Comparison of ENCODE assay signal across 1 cellular context in the genomic region with DNA sequence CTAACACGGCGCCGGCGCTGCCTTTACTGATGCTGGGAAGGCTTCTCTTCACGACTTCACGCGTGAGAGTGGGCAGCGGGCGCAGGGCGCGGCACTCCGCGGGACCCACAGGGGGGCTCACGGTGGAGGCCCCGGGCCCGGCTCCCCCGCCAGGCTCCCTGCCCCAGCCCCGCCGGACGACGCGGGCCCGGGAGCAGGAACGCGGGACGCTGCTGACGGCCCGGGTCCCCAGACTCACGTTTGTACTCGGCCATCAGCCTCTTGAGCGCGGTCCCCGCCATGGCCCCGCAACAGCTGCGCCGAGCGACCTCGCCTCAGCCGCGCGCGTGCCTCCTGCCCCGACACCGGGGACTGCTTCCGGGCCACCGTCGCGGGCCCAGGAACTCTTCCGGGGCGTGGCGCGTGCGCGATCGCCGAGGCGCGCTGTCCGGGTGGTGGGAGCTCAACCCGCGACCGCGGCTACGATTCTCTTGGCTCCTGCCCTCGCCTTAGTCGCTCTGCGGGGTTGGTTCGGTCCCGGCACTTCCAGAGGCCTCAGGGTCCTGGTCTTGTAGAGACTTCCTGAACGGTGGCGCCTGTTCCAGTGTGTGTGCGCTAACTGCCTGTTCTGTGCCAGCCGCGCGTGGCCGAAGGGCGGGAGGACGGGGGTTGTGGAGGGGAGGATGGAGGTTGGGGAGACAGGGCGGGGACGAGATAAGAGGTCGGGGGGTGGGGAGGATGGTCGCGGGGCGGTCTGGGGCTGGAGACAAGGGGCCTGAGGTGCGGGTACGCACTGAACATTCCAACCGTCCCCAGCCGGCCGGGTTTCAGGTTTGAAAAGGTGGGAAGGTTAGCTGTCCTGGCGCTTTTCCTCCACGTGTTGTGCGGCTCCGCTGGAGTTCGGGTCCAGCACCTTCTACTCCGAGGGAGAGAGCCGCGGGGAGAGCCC.
A peak's percentile ranks its signal among the peaks of the same experiment; 100 is the strongest.
TF ChIP-seq lines count a peak whose summit lies in the region.

A gene with protein sequence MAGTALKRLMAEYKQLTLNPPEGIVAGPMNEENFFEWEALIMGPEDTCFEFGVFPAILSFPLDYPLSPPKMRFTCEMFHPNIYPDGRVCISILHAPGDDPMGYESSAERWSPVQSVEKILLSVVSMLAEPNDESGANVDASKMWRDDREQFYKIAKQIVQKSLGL (minus strand): TSS at position 353 of the 928 bp plus-strand sequence. CDS start 72 bp downstream, at position 281.

TF ChIP-seq in K562, 482 proteins besides CTCF, POLR2A, EP300 and RAD21 (continued from another document and continues in another):
- TF ChIP-seq, protein P1, sequence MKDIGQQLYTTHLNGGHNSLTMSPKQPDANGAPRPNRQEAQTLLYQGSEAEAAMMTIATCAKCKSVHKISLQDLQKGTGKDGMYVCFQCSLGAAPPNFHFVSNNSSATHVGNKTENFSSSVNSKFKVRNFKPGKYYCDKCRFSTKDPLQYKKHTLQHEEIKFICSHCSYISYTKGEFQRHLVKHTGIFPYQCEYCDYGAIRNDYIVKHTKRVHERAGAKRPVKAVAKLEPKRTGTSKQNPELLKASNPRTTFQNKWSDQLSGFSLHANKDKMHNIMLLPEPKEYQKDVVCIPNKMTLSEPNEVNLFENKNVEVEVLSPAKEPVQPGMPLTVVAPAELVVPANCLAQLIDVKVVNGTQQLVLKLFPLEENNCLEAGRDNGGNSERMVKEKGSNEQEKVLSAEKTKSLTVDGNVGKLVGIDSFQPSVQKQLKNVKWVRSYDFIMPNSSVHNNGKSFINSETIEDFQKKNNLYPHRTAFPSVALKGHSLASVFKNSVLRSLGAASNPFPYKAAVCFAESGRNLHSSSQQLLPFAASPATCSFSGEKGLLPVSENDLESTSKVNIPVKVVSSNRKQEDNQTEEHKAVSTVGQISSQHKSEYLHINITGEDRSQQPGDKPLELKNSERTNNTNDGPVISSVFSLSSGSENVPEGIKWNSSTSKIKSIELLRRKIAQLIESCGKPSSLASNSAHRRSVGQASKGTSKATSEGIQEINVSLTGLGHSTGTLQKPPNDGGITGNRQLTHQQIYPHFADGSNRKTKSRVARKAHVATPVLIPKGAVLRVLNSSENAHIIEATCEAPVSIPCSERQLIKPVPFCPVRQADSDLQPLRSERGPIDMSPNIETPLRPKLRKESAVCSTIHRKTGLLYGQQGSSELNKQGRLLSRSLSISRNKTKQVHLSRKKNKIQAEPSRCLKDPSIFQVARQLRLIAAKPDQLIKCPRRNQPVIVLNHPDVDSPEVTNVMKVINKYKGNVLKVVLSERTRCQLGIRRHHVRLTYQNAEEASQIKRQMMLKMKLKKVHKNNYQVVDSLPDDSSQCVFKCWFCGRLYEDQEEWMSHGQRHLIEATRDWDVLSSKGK (CRISPR knock-in tag; IDR thresholded peaks at IDR 0.05): no peak
- TF ChIP-seq, protein P2, sequence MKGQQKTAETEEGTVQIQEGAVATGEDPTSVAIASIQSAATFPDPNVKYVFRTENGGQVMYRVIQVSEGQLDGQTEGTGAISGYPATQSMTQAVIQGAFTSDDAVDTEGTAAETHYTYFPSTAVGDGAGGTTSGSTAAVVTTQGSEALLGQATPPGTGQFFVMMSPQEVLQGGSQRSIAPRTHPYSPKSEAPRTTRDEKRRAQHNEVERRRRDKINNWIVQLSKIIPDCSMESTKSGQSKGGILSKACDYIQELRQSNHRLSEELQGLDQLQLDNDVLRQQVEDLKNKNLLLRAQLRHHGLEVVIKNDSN (CRISPR knock-in tag; IDR thresholded peaks at IDR 0.05): peak; percentile 62
- TF ChIP-seq CEBPB (tag; IDR thresholded peaks at IDR 0.05) (no peak), TGIF2 (CRISPR knock-in tag; IDR thresholded peaks at IDR 0.05) (peak; percentile 87; the same call in 1 of the 2 replicates), GTF2E2 (tag; IDR thresholded peaks at IDR 0.05) (peak; percentile 59; the same call in 1 of the 2 replicates), CHD2 (IDR thresholded peaks at IDR 0.05; ENCODE audit: low read depth, low read length) (no peak; the same call in 1 of the 2 replicates), HLTF (IDR thresholded peaks at IDR 0.05) (no peak), TAF9B (IDR thresholded peaks at IDR 0.05; ENCODE audit: partially characterized antibody) (peak; percentile 64), EP400 (IDR thresholded peaks at IDR 0.05) (peak; percentile 96), ZNF695 (CRISPR knock-in tag; IDR thresholded peaks at IDR 0.05) (no peak), POLR2H (tag; IDR thresholded peaks at IDR 0.05; ENCODE audit: low read depth) (no peak; the same call in 1 of the 2 replicates), PRDM10 (IDR thresholded peaks at IDR 0.05; ENCODE audit: partially characterized antibody) (peak; percentile 13), ZNF785 (CRISPR knock-in tag; IDR thresholded peaks at IDR 0.05) (no peak), EWSR1 (IDR thresholded peaks at IDR 0.05; ENCODE audit: borderline replicate concordance, low read depth, partially characterized antibody) (no peak), ZNF584 (CRISPR knock-in tag; IDR thresholded peaks at IDR 0.05; ENCODE audit: low read depth) (0 out of 2 replicates have a peak, but pooled peaks have one; percentile 2), SRF (CRISPR knock-in tag; IDR thresholded peaks at IDR 0.05) (no peak; a peak in 1 of 4 replicates), BRD9 (IDR thresholded peaks at IDR 0.05; ENCODE audit: low read depth, partially characterized antibody) (no peak), ZNF253 (CRISPR knock-in tag; conservative IDR thresholded peaks at IDR 0.05) (no peak), ZNF224 (CRISPR knock-in tag; IDR thresholded peaks at IDR 0.05) (no peak), NBN (IDR thresholded peaks at IDR 0.05; ENCODE audit: low read depth) (no peak), ZNF175 (CRISPR knock-in tag; IDR thresholded peaks at IDR 0.05; ENCODE audit: low read depth) (peak; percentile 67), FOS (IDR thresholded peaks at IDR 0.05; ENCODE audit: extremely low read depth, insufficient read length) (no peak), CREBBP (IDR thresholded peaks at IDR 0.05; ENCODE audit: low read depth, low read length) (no peak), KDM5B (IDR thresholded peaks at IDR 0.05; ENCODE audit: insufficient replicate concordance, low read depth, low read length) (peak; percentile 93), ZNF239 (CRISPR knock-in tag; IDR thresholded peaks at IDR 0.05) (no peak), KAT2B (IDR thresholded peaks at IDR 0.05; ENCODE audit: low read depth, low read length) (no peak), ZNF384 (IDR thresholded peaks at IDR 0.05; ENCODE audit: low read depth, low read length) (no peak), KLF6 (CRISPR knock-in tag; IDR thresholded peaks at IDR 0.05; ENCODE audit: borderline replicate concordance) (no peak), NFRKB (IDR thresholded peaks at IDR 0.05; ENCODE audit: low read depth) (no peak), DLX4 (CRISPR knock-in tag; IDR thresholded peaks at IDR 0.05) (no peak), TARDBP (IDR thresholded peaks at IDR 0.05) (no peak), MBD1 (CRISPR knock-in tag; IDR thresholded peaks at IDR 0.05) (no peak), PML (IDR thresholded peaks at IDR 0.05; ENCODE audit: low read length) (peak; percentile 58; the same call in 1 of the 2 replicates), MAFF (IDR thresholded peaks at IDR 0.05; ENCODE audit: low read length) (no peak), ZNF696 (CRISPR knock-in tag; conservative IDR thresholded peaks at IDR 0.05) (no peak), RBM15 (IDR thresholded peaks at IDR 0.05; ENCODE audit: insufficient read depth, low read length) (no peak), MEIS2 (IDR thresholded peaks at IDR 0.05; ENCODE audit: partially characterized antibody) (peak; percentile 30), ZNF232 (CRISPR knock-in tag; IDR thresholded peaks at IDR 0.05) (no peak), RBM22 (IDR thresholded peaks at IDR 0.05; ENCODE audit: low read depth, low read length, poor library complexity, severe bottlenecking) (peak; percentile 37), ARID2 (IDR thresholded peaks at IDR 0.05) (no peak), FOXA1 (IDR thresholded peaks at IDR 0.05; ENCODE audit: borderline replicate concordance) (no peak), KDM1A (IDR thresholded peaks at IDR 0.05) (no peak), TFAP4 (CRISPR knock-in tag; IDR thresholded peaks at IDR 0.05; ENCODE audit: borderline replicate concordance) (peak; percentile 95), SREBF2 (CRISPR knock-in tag; IDR thresholded peaks at IDR 0.05) (no peak)
- TF ChIP-seq, protein P3, sequence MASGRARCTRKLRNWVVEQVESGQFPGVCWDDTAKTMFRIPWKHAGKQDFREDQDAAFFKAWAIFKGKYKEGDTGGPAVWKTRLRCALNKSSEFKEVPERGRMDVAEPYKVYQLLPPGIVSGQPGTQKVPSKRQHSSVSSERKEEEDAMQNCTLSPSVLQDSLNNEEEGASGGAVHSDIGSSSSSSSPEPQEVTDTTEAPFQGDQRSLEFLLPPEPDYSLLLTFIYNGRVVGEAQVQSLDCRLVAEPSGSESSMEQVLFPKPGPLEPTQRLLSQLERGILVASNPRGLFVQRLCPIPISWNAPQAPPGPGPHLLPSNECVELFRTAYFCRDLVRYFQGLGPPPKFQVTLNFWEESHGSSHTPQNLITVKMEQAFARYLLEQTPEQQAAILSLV (tag; IDR thresholded peaks at IDR 0.05): no peak
- TF ChIP-seq, protein P4, sequence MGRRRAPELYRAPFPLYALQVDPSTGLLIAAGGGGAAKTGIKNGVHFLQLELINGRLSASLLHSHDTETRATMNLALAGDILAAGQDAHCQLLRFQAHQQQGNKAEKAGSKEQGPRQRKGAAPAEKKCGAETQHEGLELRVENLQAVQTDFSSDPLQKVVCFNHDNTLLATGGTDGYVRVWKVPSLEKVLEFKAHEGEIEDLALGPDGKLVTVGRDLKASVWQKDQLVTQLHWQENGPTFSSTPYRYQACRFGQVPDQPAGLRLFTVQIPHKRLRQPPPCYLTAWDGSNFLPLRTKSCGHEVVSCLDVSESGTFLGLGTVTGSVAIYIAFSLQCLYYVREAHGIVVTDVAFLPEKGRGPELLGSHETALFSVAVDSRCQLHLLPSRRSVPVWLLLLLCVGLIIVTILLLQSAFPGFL (CRISPR knock-in tag; IDR thresholded peaks at IDR 0.05): no peak
- TF ChIP-seq, protein P5, sequence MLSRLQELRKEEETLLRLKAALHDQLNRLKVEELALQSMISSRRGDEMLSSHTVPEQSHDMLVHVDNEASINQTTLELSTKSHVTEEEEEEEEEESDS (CRISPR knock-in tag; IDR thresholded peaks at IDR 0.05): no peak
- TF ChIP-seq, protein P6, sequence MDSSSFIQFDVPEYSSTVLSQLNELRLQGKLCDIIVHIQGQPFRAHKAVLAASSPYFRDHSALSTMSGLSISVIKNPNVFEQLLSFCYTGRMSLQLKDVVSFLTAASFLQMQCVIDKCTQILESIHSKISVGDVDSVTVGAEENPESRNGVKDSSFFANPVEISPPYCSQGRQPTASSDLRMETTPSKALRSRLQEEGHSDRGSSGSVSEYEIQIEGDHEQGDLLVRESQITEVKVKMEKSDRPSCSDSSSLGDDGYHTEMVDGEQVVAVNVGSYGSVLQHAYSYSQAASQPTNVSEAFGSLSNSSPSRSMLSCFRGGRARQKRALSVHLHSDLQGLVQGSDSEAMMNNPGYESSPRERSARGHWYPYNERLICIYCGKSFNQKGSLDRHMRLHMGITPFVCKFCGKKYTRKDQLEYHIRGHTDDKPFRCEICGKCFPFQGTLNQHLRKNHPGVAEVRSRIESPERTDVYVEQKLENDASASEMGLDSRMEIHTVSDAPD (CRISPR knock-in tag; IDR thresholded peaks at IDR 0.05): no peak
